ENCODE assay signal across 23 cellular contexts in genomic region chr14:67331368-67332125, GRCh38. TPM values are rescaled to one million over a fixed set of nuclear protein-coding genes. Genes with fewer than 3 reads are reported as not detected.
DNase-seq lines count a peak whose midpoint lies in the region; ATAC-seq and TF ChIP-seq lines count a peak whose summit lies in the region.
"Had no signal": no experiment of that assay in that cellular context is flagged by ENCODE, and none has a peak within 500 bp of the region (broad histone marks: within the 10 kb centered on the region; RNA-seq: fewer than 3 reads in every experiment).

No MANE protein-coding gene starts in this region.

- no peak overlapping the region for H3K9ac ChIP-seq in IMR-90 (ENCODE audit: low read depth, low read length)

- no peak overlapping the region for H3K4ac ChIP-seq in IMR-90 (ENCODE audit: low read depth, low read length)

- no peak overlapping the region for H3K23ac ChIP-seq in IMR-90 (ENCODE audit: low read depth, low read length)

- no peak for TF ChIP-seq CTCF in IMR-90 (conservative IDR thresholded peaks at IDR 0.05; ENCODE audit: low read depth, low read length)
- no peak for TF ChIP-seq CTCF in MCF 10A (IDR thresholded peaks at IDR 0.05; ENCODE audit: unreplicated experiment)

- H4K5ac ChIP-seq in IMR-90 (ENCODE audit: low read depth, low read length), result no peak overlapping the region

- POLR2A ChIA-PET in IMR-90 (lab: Charles Lee; ENCODE audit: unreplicated experiment), result no interaction called here
- POLR2A ChIA-PET in MCF 10A (lab: Yijun Ruan, JAX), result interaction anchor here (0.7 to 1.2 kb wide), 3 partner anchors 12 to 950 kb away, joined by 3 to 4 read pairs (median 3); no protein-coding TSS in a partner anchor

- no peak overlapping the region for H2BK15ac ChIP-seq in IMR-90 (ENCODE audit: low read depth, low read length)

- H3K4me1 ChIP-seq in IMR-90 (ENCODE audit: control insufficient read depth, insufficient read depth, low read length) (peaks cover 5% of the 10 kb centered on the region; the same call in 1 of the 2 replicates), aorta (ENCODE audit: control insufficient read depth in 1 of 2, insufficient read depth in 2 of 2, low read length in 2 of 2) (no peaks in the 10 kb centered on the region)
- H3K4me1 ChIP-seq: heart right ventricle, spleen, uterus had no signal

- peaks cover 5 to 14% of the 10 kb centered on the region in 2 experiments; a peak in 3 of 4 replicates for H3K79me1 ChIP-seq in IMR-90 (ENCODE audit: low read depth in 1 of 2, low read length in 2 of 2)

- no peak overlapping the region for H2AK9ac ChIP-seq in IMR-90 (replicated peaks; ENCODE audit: low read depth, low read length, poor library complexity)

- no peak overlapping the region for H3K56ac ChIP-seq in IMR-90 (ENCODE audit: extremely low read depth, insufficient read depth, low read length)

- H3K27me3 Mint-ChIP-seq in MCF 10A (ENCODE audit: insufficient read depth, unreplicated experiment), result no peaks in the 10 kb centered on the region
- H3K27me3 Mint-ChIP-seq: activated naive CD8-positive, alpha-beta T cell treated with anti-CD3 and anti-CD28 coated beads, Interleukin-2, amount 10 ng/mL, durations not matched to agents 7 days and 5 days; CD4-positive, alpha-beta memory T cell; natural killer cell treated with Interleukin-12 subunit alpha and Interleukin-12 subunit beta and Interleukin-15 and Interleukin-18, amount 100 ng/mL, for 72 hours; progenitor cell of endocrine pancreas had no signal

- DNase-seq in AG08395 (ENCODE audit: low spot score) (peak; percentile 14), IMR-90 (peak; percentile 43), MCF 10A (ENCODE audit: unreplicated experiment) (no peak), kidney tubule cell (ENCODE audit: low spot score) (peak; percentile 4), DMS153 (lab: John Stamatoyannopoulos, UW) (no peak), aorta (no peak), left colon (no peak)
- DNase-seq: activated naive CD8-positive, alpha-beta T cell treated with anti-CD3 and anti-CD28 coated beads, Interleukin-2, amount 10 ng/mL, durations not matched to agents 7 days and 5 days; caudate nucleus; CD4-positive, alpha-beta memory T cell; DMS79 treated with DMSO at 0.1 percent for 48 hours; effector CD4-positive, alpha-beta T cell; heart right ventricle; KG1; NCI-H1105; NCI-H2081; NCI-H510A treated with DMSO at 0.1 percent for 48 hours; spleen; uterus had no signal

- no peak overlapping the region for H3K18ac ChIP-seq in IMR-90 (ENCODE audit: low read depth, low read length)

- ATAC-seq in IMR-90 (ENCODE audit: low read depth) (peak; percentile 64), aorta (ENCODE audit: low FRiP score) (no peak), left colon (no peak), HG02970 (IDR thresholded peaks at IDR 0.05; ENCODE audit: low FRiP score, unreplicated experiment) (no peak)
- ATAC-seq: heart right ventricle; natural killer cell treated with Interleukin-12 subunit alpha and Interleukin-12 subunit beta and Interleukin-15 and Interleukin-18, amount 100 ng/mL, for 72 hours had no signal

- H3K27me3 ChIP-seq in IMR-90 (ENCODE audit: control insufficient read depth, insufficient read depth, low read length) (no peaks in the 10 kb centered on the region), aorta (ENCODE audit: control insufficient read depth in 1 of 2, insufficient read depth in 2 of 2, low read length in 1 of 2) (no peaks in the 10 kb centered on the region)
- H3K27me3 ChIP-seq: heart right ventricle, spleen, uterus had no signal

- no peak overlapping the region for H3K27ac ChIP-seq in IMR-90 (ENCODE audit: insufficient read depth, low read length)
- no peak overlapping the region for H3K27ac ChIP-seq in aorta (ENCODE audit: low read depth in 1 of 2, low read length in 2 of 2)
- H3K27ac ChIP-seq: heart right ventricle, RWPE1, spleen, uterus had no signal

- H4K91ac ChIP-seq in IMR-90 (ENCODE audit: insufficient read depth, low read depth, low read length), result no peak overlapping the region

- H3K4me3 ChIP-seq in IMR-90 (ENCODE audit: insufficient read depth, low read depth, low read length), result no peak overlapping the region
- H3K4me3 ChIP-seq in aorta (ENCODE audit: low read length in 2 of 2), result no peak overlapping the region
- H3K4me3 ChIP-seq: heart right ventricle, spleen, uterus had no signal

- no peak overlapping the region; the same call in 1 of the 2 replicates for H3K4me2 ChIP-seq in IMR-90 (ENCODE audit: low read depth, low read length)

- in situ Hi-C loops in IMR-90 (cut with MboI; ENCODE audit: low sequenced_read_pairs), result no loop called here

- H4K20me1 ChIP-seq in IMR-90 (ENCODE audit: insufficient read depth, low read length), result no peaks in the 10 kb centered on the region

- no peak for TF ChIP-seq POLR2A in IMR-90 (IDR thresholded peaks at IDR 0.05; ENCODE audit: low read depth, low read length)

- H2AK5ac ChIP-seq in IMR-90 (ENCODE audit: low read depth, low read length), result no peak overlapping the region

- dilution Hi-C loops in IMR-90 (cut with HindIII; ENCODE audit: low sequenced_read_pairs, unreplicated experiment), result no loop called here

- no peak overlapping the region for H3K14ac ChIP-seq in IMR-90 (replicated peaks; ENCODE audit: low read depth, low read length)

- no peak overlapping the region for H2BK20ac ChIP-seq in IMR-90 (ENCODE audit: low read depth, low read length)

- no peaks in the 10 kb centered on the region for H3K9me3 Mint-ChIP-seq in MCF 10A (ENCODE audit: unreplicated experiment)
- H3K9me3 Mint-ChIP-seq: CD4-positive, alpha-beta memory T cell; natural killer cell treated with Interleukin-12 subunit alpha and Interleukin-12 subunit beta and Interleukin-15 and Interleukin-18, amount 100 ng/mL, for 72 hours had no signal

- TF ChIP-seq RAD21 in IMR-90 (IDR thresholded peaks at IDR 0.05; ENCODE audit: low read length), result no peak

- intact Hi-C loops in IMR-90 (cut with micrococcal nuclease) (no loop called here), MCF 10A (cut with micrococcal nuclease) (no loop called here), aorta (cut with DNase I) (no loop called here), left colon (cut with DNase I, micrococcal nuclease) (no loop called here)

- H3K36me3 ChIP-seq in IMR-90 (ENCODE audit: control insufficient read depth, insufficient read depth, low read length) (peaks cover 20% of the 10 kb centered on the region), aorta (ENCODE audit: control insufficient read depth in 1 of 2, insufficient read depth in 2 of 2, low read length in 1 of 2) (peaks cover 7 to 9% of the 10 kb centered on the region in 2 donors)
- H3K36me3 ChIP-seq: uterus had no signal

- H3K4me3 Mint-ChIP-seq in MCF 10A (ENCODE audit: unreplicated experiment), result no peak overlapping the region
- H3K4me3 Mint-ChIP-seq: activated naive CD8-positive, alpha-beta T cell treated with anti-CD3 and anti-CD28 coated beads, Interleukin-2, amount 10 ng/mL, durations not matched to agents 7 days and 5 days; CD4-positive, alpha-beta memory T cell; natural killer cell treated with Interleukin-12 subunit alpha and Interleukin-12 subunit beta and Interleukin-15 and Interleukin-18, amount 100 ng/mL, for 72 hours had no signal

- BruUV-seq in IMR-90 (replicated peaks; lab: Mats Ljungman, UMichigan) (no TSS peak), MCF 10A (replicated peaks; lab: Mats Ljungman, UMichigan) (no TSS peak)

- peak overlapping the region; percentile 5 for H3K27ac Mint-ChIP-seq in MCF 10A (ENCODE audit: low read depth, unreplicated experiment)
- H3K27ac Mint-ChIP-seq: activated naive CD8-positive, alpha-beta T cell treated with anti-CD3 and anti-CD28 coated beads, Interleukin-2, amount 10 ng/mL, durations not matched to agents 7 days and 5 days; CD4-positive, alpha-beta memory T cell; natural killer cell treated with Interleukin-12 subunit alpha and Interleukin-12 subunit beta and Interleukin-15 and Interleukin-18, amount 100 ng/mL, for 72 hours; progenitor cell of endocrine pancreas had no signal

- no peak overlapping the region for H2AFZ ChIP-seq in IMR-90 (replicated peaks; ENCODE audit: low read length, poor library complexity)

- H3K9me3 ChIP-seq in IMR-90 (ENCODE audit: control insufficient read depth, insufficient read depth, low read length) (no peaks in the 10 kb centered on the region), aorta (ENCODE audit: control insufficient read depth, low read length) (no peaks in the 10 kb centered on the region)
- H3K9me3 ChIP-seq: heart right ventricle, spleen, uterus had no signal

- no peak overlapping the region for H2BK120ac ChIP-seq in IMR-90 (ENCODE audit: low read depth, low read length)

- H3K9me1 ChIP-seq in IMR-90 (ENCODE audit: insufficient read depth, low read length), result no peaks in the 10 kb centered on the region

- H3K4me1 Mint-ChIP-seq in MCF 10A (ENCODE audit: insufficient read depth, unreplicated experiment), result peaks cover 9% of the 10 kb centered on the region
- H3K4me1 Mint-ChIP-seq: activated naive CD8-positive, alpha-beta T cell treated with anti-CD3 and anti-CD28 coated beads, Interleukin-2, amount 10 ng/mL, durations not matched to agents 7 days and 5 days; CD4-positive, alpha-beta memory T cell had no signal

- H3K36me3 Mint-ChIP-seq in MCF 10A (ENCODE audit: insufficient read depth, unreplicated experiment), result peaks cover 82% of the 10 kb centered on the region

- no peak overlapping the region for H4K8ac ChIP-seq in IMR-90 (ENCODE audit: low read depth in 2 of 2, low read length in 2 of 2)

- CTCF ChIA-PET in IMR-90 (lab: Yijun Ruan, JAX), result interaction anchor here (0.7 kb wide), 1 partner anchor 347 kb away, joined by 4 read pairs; no protein-coding TSS in a partner anchor
- CTCF ChIA-PET in MCF 10A (lab: Yijun Ruan, JAX), result interaction anchor here (0.6 to 0.8 kb wide), 3 partner anchors 12 to 1039 kb away, joined by 3 to 4 read pairs (median 3); no protein-coding TSS in a partner anchor

- H2BK5ac ChIP-seq in IMR-90 (ENCODE audit: low read depth, low read length, poor library complexity, severe bottlenecking), result no peak overlapping the region

- no CpG with 5 or more reads among the region's 5 CpGs for WGBS in IMR-90 (ENCODE audit: extremely low coverage in 2 of 2, insufficient read length in 1 of 2), 2 experiments
- 86 to 89% methylated on average over 5 of the region's 5 CpGs for WGBS in aorta, 2 donors

TF ChIP-seq in IMR-90, 13 proteins besides CTCF, POLR2A, EP300 and RAD21 (continues in another document):
- TF ChIP-seq MAFK (IDR thresholded peaks at IDR 0.05; ENCODE audit: low read depth, low read length), result peak; percentile 21; the same call in 1 of the 2 replicates

RNA-seq across cellular contexts. Expression of gene ATP6V1D, which starts 28.1 kb away (rescaled TPM):
- total RNA-seq in IMR-90 (2012; rRNA removed) (113 and 167 TPM in 2 replicates), MCF 10A (2022) (70.7 and 74.1 TPM in 2 replicates), aorta (10 to 100 TPM; 47.7 to 50.3 TPM), left colon (10 to 100 TPM; 80.3 to 91.2 TPM)
- polyA plus RNA-seq in IMR-90 (2012; rRNA removed) (47.3 and 54.5 TPM in 2 replicates), aorta (10 to 100 TPM; 37.6 to 65.4 TPM)
- polyA plus RNA-seq in IMR-90 (2012; cell fraction: cytosol; rRNA removed), result 17.2 and 23.4 TPM in 2 replicates
- 3.5 and 22.9 TPM in 2 replicates for polyA plus RNA-seq in IMR-90 (2012; cell fraction: nucleus; rRNA removed; ENCODE audit: low replicate concordance)

RNA-seq across cellular contexts. Expression of gene EIF2S1, which starts 28.6 kb away (rescaled TPM):
- total RNA-seq in IMR-90 (2012; rRNA removed), result 125 and 360 TPM in 2 replicates
- 51.3 and 57.9 TPM in 2 replicates for polyA plus RNA-seq in IMR-90 (2012; rRNA removed)
- polyA plus RNA-seq in IMR-90 (2012; cell fraction: cytosol; rRNA removed), result 6.6 and 7.6 TPM in 2 replicates
- 2.3 and 13.5 TPM in 2 replicates for polyA plus RNA-seq in IMR-90 (2012; cell fraction: nucleus; rRNA removed; ENCODE audit: low replicate concordance)
- 337 and 338 TPM in 2 replicates for total RNA-seq in MCF 10A (2022)
- total RNA-seq in aorta, result 10 to 100 TPM; 56.8 to 61.4 TPM
- polyA plus RNA-seq in aorta, result 10 to 100 TPM; 53.8 to 81.0 TPM
- total RNA-seq in left colon, result 10 to 100 TPM; 58.1 to 66.2 TPM

Comparison
In these comparisons a context has a peak if more than half of its experiments do, and no peak if none do; other contexts are left out.
1. DNase-seq: peak in AG08395 (single experiment), IMR-90 (single experiment) and kidney tubule cell (single experiment); none in MCF 10A (single experiment), DMS153 (single experiment), aorta (0 of 2) and left colon (0 of 2).